ENCODE assay signal across 14 cellular contexts in genomic region chr3:45964139-45964538, GRCh38. TPM values are rescaled to one million over a fixed set of nuclear protein-coding genes. Genes with fewer than 3 reads are reported as not detected.
DNase-seq lines count a peak whose midpoint lies in the region; ATAC-seq and TF ChIP-seq lines count a peak whose summit lies in the region.
"Had no signal": no experiment of that assay in that cellular context is flagged by ENCODE, and none has a peak within 500 bp of the region (broad histone marks: within the 10 kb centered on the region; RNA-seq: fewer than 3 reads in every experiment).

No MANE protein-coding gene starts in this region.

- intact Hi-C loops in activated T-helper 1 cell treated with anti-CD3 and anti-CD28 coated beads, Interleukin-12 subunit alpha, Interleukin-12 subunit beta, Interleukin-2, Interleukin-4 antibody, amounts not matched to agents 30 ng/mL and 10 ng/mL and 1 ng/mL, durations not matched to agents 14 hours and 24 hours and 36 hours (cut with micrococcal nuclease) = loop anchor here (1.0 to 5.0 kb wide), 10 partner anchors 8 to 337 kb away; partner anchors contain the start of genes CCR1 and CXCR6

- peaks cover 85% of the 10 kb centered on the region for H3K36me3 Mint-ChIP-seq in activated T-helper 1 cell treated with anti-CD3 and anti-CD28 coated beads, Interleukin-12 subunit alpha, Interleukin-12 subunit beta, Interleukin-2, Interleukin-4 antibody, amounts not matched to agents 30 ng/mL and 10 ng/mL and 1 ng/mL, durations not matched to agents 14 hours and 24 hours and 36 hours (ENCODE audit: low read depth)

- H3K27ac Mint-ChIP-seq in activated T-helper 1 cell treated with anti-CD3 and anti-CD28 coated beads, Interleukin-12 subunit alpha, Interleukin-12 subunit beta, Interleukin-2, Interleukin-4 antibody, amounts not matched to agents 30 ng/mL and 10 ng/mL and 1 ng/mL, durations not matched to agents 14 hours and 24 hours and 36 hours = peak overlapping the region; percentile 52

- peaks cover 91% of the 10 kb centered on the region for H3K4me1 Mint-ChIP-seq in activated T-helper 1 cell treated with anti-CD3 and anti-CD28 coated beads, Interleukin-12 subunit alpha, Interleukin-12 subunit beta, Interleukin-2, Interleukin-4 antibody, amounts not matched to agents 30 ng/mL and 10 ng/mL and 1 ng/mL, durations not matched to agents 14 hours and 24 hours and 36 hours (ENCODE audit: low read depth)

- POLR2A ChIA-PET in HEK293T (lab: Yijun Ruan, JAX) = no interaction called here

- H3K9me3 Mint-ChIP-seq in activated T-helper 1 cell treated with anti-CD3 and anti-CD28 coated beads, Interleukin-12 subunit alpha, Interleukin-12 subunit beta, Interleukin-2, Interleukin-4 antibody, amounts not matched to agents 30 ng/mL and 10 ng/mL and 1 ng/mL, durations not matched to agents 14 hours and 24 hours and 36 hours = peaks cover 4% of the 10 kb centered on the region

- H3K4me3 Mint-ChIP-seq in activated T-helper 1 cell treated with anti-CD3 and anti-CD28 coated beads, Interleukin-12 subunit alpha, Interleukin-12 subunit beta, Interleukin-2, Interleukin-4 antibody, amounts not matched to agents 30 ng/mL and 10 ng/mL and 1 ng/mL, durations not matched to agents 14 hours and 24 hours and 36 hours = peak overlapping the region; percentile 60

- ATAC-seq in HG03045 (IDR thresholded peaks at IDR 0.05; ENCODE audit: unreplicated experiment) (peak; percentile 58), HG03439 (IDR thresholded peaks at IDR 0.05; ENCODE audit: unreplicated experiment) (no peak)
- ATAC-seq: SK-N-SH treated with all-trans-retinoic acid at 6 μM for 48 hours had no signal

- CTCF ChIA-PET in HEK293T (lab: Yijun Ruan, JAX) = no interaction called here

- DNase-seq in activated effector memory CD4-positive, alpha-beta T cell treated with anti-CD3 and anti-CD28 coated beads, Interleukin-2, amount 50 U/mL, for 16 hours = peak; percentile 82
- DNase-seq in activated effector memory CD4-positive, alpha-beta T cell treated with Interleukin-2 at 50 U/mL for 16 hours = no peak
- peak; percentile 56 for DNase-seq in activated T-helper 1 cell treated with anti-CD3 and anti-CD28 coated beads, Interleukin-12 subunit alpha, Interleukin-12 subunit beta, Interleukin-2, Interleukin-4 antibody, amounts not matched to agents 30 ng/mL and 10 ng/mL and 1 ng/mL, durations not matched to agents 14 hours and 24 hours and 36 hours (ENCODE audit: low spot score)
- DNase-seq in stimulated activated CD8-positive, alpha-beta memory T cell treated with anti-CD3 and anti-CD28 coated beads, Interleukin-4, amount 100 ng/mL, for 48 hours = peak; percentile 75
- DNase-seq in HEK293T (ENCODE audit: extremely low spot score) = no peak
- no peak for DNase-seq in medulla oblongata (ENCODE audit: extremely low spot score)
- DNase-seq: NCI-H1092 treated with DMSO at 0.1 percent for 48 hours, NCI-H774, sigmoid colon had no signal

- H3K27me3 Mint-ChIP-seq in activated T-helper 1 cell treated with anti-CD3 and anti-CD28 coated beads, Interleukin-12 subunit alpha, Interleukin-12 subunit beta, Interleukin-2, Interleukin-4 antibody, amounts not matched to agents 30 ng/mL and 10 ng/mL and 1 ng/mL, durations not matched to agents 14 hours and 24 hours and 36 hours (ENCODE audit: insufficient read depth) = no peaks in the 10 kb centered on the region

TF ChIP-seq in HEK293T, 16 proteins besides CTCF, POLR2A, EP300 and RAD21:
- TF ChIP-seq BHLHE40 (IDR thresholded peaks at IDR 0.05; ENCODE audit: borderline replicate concordance) (no peak), FOXA1 (IDR thresholded peaks at IDR 0.05) (no peak), ELF4 (IDR thresholded peaks at IDR 0.05) (no peak), PKNOX1 (IDR thresholded peaks at IDR 0.05) (no peak), CTBP1 (IDR thresholded peaks at IDR 0.05; ENCODE audit: borderline replicate concordance) (no peak), SP1 (IDR thresholded peaks at IDR 0.05) (no peak), ARNT (IDR thresholded peaks at IDR 0.05) (no peak), ZNF384 (IDR thresholded peaks at IDR 0.05) (no peak), TARDBP (IDR thresholded peaks at IDR 0.05) (no peak), NFRKB (IDR thresholded peaks at IDR 0.05) (no peak), LEF1 (IDR thresholded peaks at IDR 0.05; ENCODE audit: borderline replicate concordance) (no peak), FOXM1 (IDR thresholded peaks at IDR 0.05; ENCODE audit: borderline replicate concordance) (no peak), FOXK2 (IDR thresholded peaks at IDR 0.05) (no peak), HDGF (IDR thresholded peaks at IDR 0.05; ENCODE audit: borderline replicate concordance) (no peak), SUZ12 (IDR thresholded peaks at IDR 0.05) (no peak), L3MBTL2 (conservative IDR thresholded peaks at IDR 0.05) (no peak)

RNA-seq across cellular contexts. Expression of gene CXCR6, which starts 20.9 kb away (rescaled TPM):
- 27.2 and 27.9 TPM in 2 replicates for total RNA-seq in activated T-helper 1 cell treated with anti-CD3 and anti-CD28 coated beads, Interleukin-12 subunit alpha, Interleukin-12 subunit beta, Interleukin-2, Interleukin-4 antibody, amounts not matched to agents 30 ng/mL and 10 ng/mL and 1 ng/mL, durations not matched to agents 14 hours and 24 hours and 36 hours
- total RNA-seq: Daoy, HT1080 had no signal

RNA-seq across cellular contexts. Expression of gene FYCO1, which starts 31.5 kb away (rescaled TPM):
- 16.1 and 16.3 TPM in 2 replicates for total RNA-seq in activated T-helper 1 cell treated with anti-CD3 and anti-CD28 coated beads, Interleukin-12 subunit alpha, Interleukin-12 subunit beta, Interleukin-2, Interleukin-4 antibody, amounts not matched to agents 30 ng/mL and 10 ng/mL and 1 ng/mL, durations not matched to agents 14 hours and 24 hours and 36 hours

Comparison
In these comparisons a context has a peak if more than half of its experiments do, and no peak if none do; other contexts are left out.
1. DNase-seq: peak in activated effector memory CD4-positive, alpha-beta T cell treated with anti-CD3 and anti-CD28 coated beads, Interleukin-2, amount 50 U/mL, for 16 hours (single experiment), activated T-helper 1 cell treated with anti-CD3 and anti-CD28 coated beads, Interleukin-12 subunit alpha, Interleukin-12 subunit beta, Interleukin-2, Interleukin-4 antibody, amounts not matched to agents 30 ng/mL and 10 ng/mL and 1 ng/mL, durations not matched to agents 14 hours and 24 hours and 36 hours (single experiment) and stimulated activated CD8-positive, alpha-beta memory T cell treated with anti-CD3 and anti-CD28 coated beads, Interleukin-4, amount 100 ng/mL, for 48 hours (single experiment); none in activated effector memory CD4-positive, alpha-beta T cell treated with Interleukin-2 at 50 U/mL for 16 hours (single experiment), HEK293T (single experiment) and medulla oblongata (single experiment).